In genomic region chr16:11633113-11633512, GRCh38 we compare ENCODE assay signal across 14 cellular contexts. TPM values are rescaled to one million over a fixed set of nuclear protein-coding genes. Genes with fewer than 3 reads are reported as not detected.
DNase-seq lines count a peak whose midpoint lies in the region; ATAC-seq and TF ChIP-seq lines count a peak whose summit lies in the region.
"Had no signal": no experiment of that assay in that cellular context is flagged by ENCODE, and none has a peak within 500 bp of the region (broad histone marks: within the 10 kb centered on the region; RNA-seq: fewer than 3 reads in every experiment).

No MANE protein-coding gene starts in this region.

- intact Hi-C loops in heart right ventricle (cut with DNase I) (loop anchor here in 1 of 10 donors (10.0 kb wide), 1 partner anchor 98 kb away; no protein-coding TSS in a partner anchor), cardiac septum (cut with DNase I) (no loop called here), vagina (cut with DNase I) (loop anchor here (5.0 kb wide), 1 partner anchor 51 kb away; no protein-coding TSS in a partner anchor)

- no peak overlapping the region for H3K23ac ChIP-seq in trophoblast cell (ENCODE audit: low read length)

- H4K8ac ChIP-seq in trophoblast cell (ENCODE audit: low read depth, low read length): peak overlapping the region; percentile 23

- H3K27me3 ChIP-seq in heart right ventricle (no peaks in the 10 kb centered on the region), fibroblast of lung (ENCODE audit: control insufficient read depth, insufficient read depth, low read length) (no peaks in the 10 kb centered on the region), trophoblast cell (ENCODE audit: insufficient read depth, low read length) (no peaks in the 10 kb centered on the region), vagina (no peaks in the 10 kb centered on the region)
- H3K27me3 ChIP-seq: MG63, pancreas had no signal

- peak overlapping the region; percentile 13 for H4K12ac ChIP-seq in trophoblast cell (ENCODE audit: low read depth, low read length)

- H3K4ac ChIP-seq in trophoblast cell (ENCODE audit: low read depth, low read length): no peak overlapping the region

- H3K79me1 ChIP-seq in trophoblast cell (ENCODE audit: low read length): peaks cover 19% of the 10 kb centered on the region

- no peak for TF ChIP-seq POLR2A in vagina (IDR thresholded peaks at IDR 0.05)

- H3K4me1 ChIP-seq in heart right ventricle (peaks cover 0 to 43% (median 9%) of the 10 kb centered on the region in 9 donors), fibroblast of lung (ENCODE audit: control insufficient read depth, extremely low read depth, insufficient read depth, low read length) (peaks cover 9% of the 10 kb centered on the region), trophoblast cell (ENCODE audit: control insufficient read depth in 1 of 2, insufficient read depth in 2 of 2, low read length in 2 of 2) (peaks cover 13 to 29% of the 10 kb centered on the region in 2 experiments), vagina (peaks cover 35% of the 10 kb centered on the region)

- H3K27ac ChIP-seq in heart right ventricle (peak overlapping the region in 6 of 10 donors; percentile 23 to 76 (median 51)), fibroblast of lung (ENCODE audit: insufficient read depth, low read length) (peak overlapping the region; percentile 75), trophoblast cell (ENCODE audit: low read depth, low read length) (peak overlapping the region; percentile 55), vagina (peak overlapping the region; percentile 93)

- DNase-seq in heart right ventricle (no peak), cardiac septum (ENCODE audit: low spot score) (no peak), fibroblast of lung (ENCODE audit: low read depth in 2 of 2) (no peak), trophoblast cell (peak; percentile 68 to 87), vagina (ENCODE audit: extremely low spot score in 2 of 2) (no peak), NCI-H1417 treated with DMSO at 0.1 percent for 48 hours (lab: John Stamatoyannopoulos, UW) (no peak), SHP77 (lab: John Stamatoyannopoulos, UW) (no peak)
- DNase-seq in central memory CD4-positive, alpha-beta T cell: no peak
- DNase-seq: activated CD4-positive, alpha-beta T cell treated with anti-CD3 and anti-CD28 coated beads for 48 hours; CD8-positive, alpha-beta T cell; MG63; NCI-H1930; NCI-H510A had no signal

- peak overlapping the region; percentile 32 for H3K9ac ChIP-seq in fibroblast of lung (ENCODE audit: insufficient read depth, low read length)
- H3K9ac ChIP-seq in trophoblast cell (ENCODE audit: low read length): no peak overlapping the region

- no peak overlapping the region for H2BK12ac ChIP-seq in trophoblast cell (ENCODE audit: low read length)

- 72 to 82% methylated on average over 3 of the region's 3 CpGs for WGBS in heart right ventricle, 2 donors
- WGBS in trophoblast cell (ENCODE audit: extremely low coverage, insufficient coverage, insufficient read length): no CpG with 5 or more reads among the region's 3 CpGs

- H3K14ac ChIP-seq in trophoblast cell (ENCODE audit: low read length): peak overlapping the region; percentile 40

- no peaks in the 10 kb centered on the region for H3K79me2 ChIP-seq in fibroblast of lung (ENCODE audit: control insufficient read depth, insufficient read depth, low read length)
- H3K79me2 ChIP-seq in trophoblast cell (ENCODE audit: control insufficient read depth, insufficient read depth, low read length, poor library complexity): no peaks in the 10 kb centered on the region

- ATAC-seq in heart right ventricle: peak in 1 of 8 donors; percentile 7
- ATAC-seq: CD8-positive, alpha-beta T cell had no signal

- H2AK5ac ChIP-seq in trophoblast cell (ENCODE audit: low read length): no peak overlapping the region

- peak overlapping the region; percentile 93 for H4K91ac ChIP-seq in trophoblast cell (ENCODE audit: low read depth, low read length)

- no peak overlapping the region for H3K4me3 ChIP-seq in heart right ventricle
- H3K4me3 ChIP-seq in fibroblast of lung (replicated peaks in 1 of 4; ENCODE audit: control extremely low read depth in 1 of 4, insufficient read depth in 1 of 4, low read depth in 3 of 4, low read length in 4 of 4): no peak overlapping the region
- H3K4me3 ChIP-seq in trophoblast cell (ENCODE audit: low read depth, low read length): no peak overlapping the region
- no peak overlapping the region for H3K4me3 ChIP-seq in vagina
- H3K4me3 ChIP-seq: MG63, pancreas had no signal

- no peaks in the 10 kb centered on the region for H3K9me3 ChIP-seq in heart right ventricle
- H3K9me3 ChIP-seq in fibroblast of lung (ENCODE audit: control insufficient read depth, insufficient read depth, low read depth, low read length): no peaks in the 10 kb centered on the region
- H3K9me3 ChIP-seq in trophoblast cell (ENCODE audit: insufficient read depth, low read depth, low read length): no peaks in the 10 kb centered on the region
- no peaks in the 10 kb centered on the region for H3K9me3 ChIP-seq in vagina
- H3K9me3 ChIP-seq: MG63, pancreas had no signal

- no peak for TF ChIP-seq CTCF in heart right ventricle (IDR thresholded peaks at IDR 0.05)
- TF ChIP-seq CTCF in fibroblast of lung (conservative IDR thresholded peaks at IDR 0.05 in 1 of 2, IDR thresholded peaks at IDR 0.05 in 1 of 2; ENCODE audit: low read depth in 1 of 2, low read length in 2 of 2): no peak
- TF ChIP-seq CTCF in vagina (IDR thresholded peaks at IDR 0.05): no peak

- no peaks in the 10 kb centered on the region for H3K36me3 ChIP-seq in heart right ventricle
- H3K36me3 ChIP-seq in fibroblast of lung (ENCODE audit: control insufficient read depth, insufficient read depth, low read length): no peaks in the 10 kb centered on the region
- H3K36me3 ChIP-seq in trophoblast cell (ENCODE audit: control insufficient read depth in 1 of 2, insufficient read depth in 2 of 2, low read length in 2 of 2): no peaks in the 10 kb centered on the region
- H3K36me3 ChIP-seq in vagina: no peaks in the 10 kb centered on the region
- H3K36me3 ChIP-seq: MG63, pancreas had no signal

- H2BK5ac ChIP-seq in trophoblast cell (ENCODE audit: low read depth, low read length, poor library complexity): peak overlapping the region; percentile 77

- H2AFZ ChIP-seq in fibroblast of lung (ENCODE audit: low read length) (peak overlapping the region; percentile 24), trophoblast cell (ENCODE audit: insufficient read depth, low read length, poor library complexity) (peak overlapping the region; percentile 1)

- peak overlapping the region; percentile 20 for H2BK120ac ChIP-seq in trophoblast cell (ENCODE audit: insufficient read depth, low read length, poor library complexity)

- no peaks in the 10 kb centered on the region for H4K20me1 ChIP-seq in fibroblast of lung (ENCODE audit: control insufficient read depth, extremely low read depth, insufficient read depth, low read length)

- H3K18ac ChIP-seq in trophoblast cell (ENCODE audit: low read length): peak overlapping the region; percentile 1

- H3K4me2 ChIP-seq in fibroblast of lung (ENCODE audit: extremely low read depth, insufficient read depth, low read length) (no peak overlapping the region), trophoblast cell (ENCODE audit: low read length) (no peak overlapping the region)

RNA-seq across cellular contexts. Expression of gene SNN, which starts 35.1 kb away (rescaled TPM):
- total RNA-seq in heart right ventricle (10 to 100 TPM; 25.5 to 61.4 (median 37.6) TPM), cardiac septum (31.2 TPM), fibroblast of lung (19.3 and 24.9 TPM in 2 replicates), vagina (23.1 TPM)
- polyA plus RNA-seq in heart right ventricle (10 to 100 TPM; 10.1 to 21.2 TPM), fibroblast of lung (17.5 and 19.8 TPM in 2 replicates)
- 14.9 and 19.2 TPM in 2 replicates for polyA plus RNA-seq in fibroblast of lung (2012)
- 10.9 and 16.5 TPM in 2 replicates for polyA minus RNA-seq in fibroblast of lung (ENCODE audit: low replicate concordance)
- 29.9 and 30.4 TPM in 2 replicates for polyA plus RNA-seq in trophoblast cell (2013)

RNA-seq across cellular contexts. Expression of gene LITAF, which starts 46.4 kb away (rescaled TPM):
- 10 to 100 TPM; 29.5 to 96.9 (median 41.6) TPM for total RNA-seq in heart right ventricle
- 10 to 100 TPM; 13.3 to 19.2 TPM for polyA plus RNA-seq in heart right ventricle
- total RNA-seq in cardiac septum: 40.5 TPM
- 70.9 and 79.6 TPM in 2 replicates for total RNA-seq in fibroblast of lung
- polyA plus RNA-seq in fibroblast of lung: 128 and 162 TPM in 2 replicates
- polyA plus RNA-seq in fibroblast of lung (2012): 108 and 157 TPM in 2 replicates
- polyA minus RNA-seq in fibroblast of lung (ENCODE audit: low replicate concordance): 291 and 341 TPM in 2 replicates
- 110 and 113 TPM in 2 replicates for polyA plus RNA-seq in trophoblast cell (2013)
- 111 TPM for total RNA-seq in vagina

Comparison
In these comparisons a context has a peak if more than half of its experiments do, and no peak if none do; other contexts are left out.
1. DNase-seq: peak in trophoblast cell (2 of 2); none in heart right ventricle (0 of 2), cardiac septum (single experiment), fibroblast of lung (0 of 2), vagina (0 of 2), NCI-H1417 treated with DMSO at 0.1 percent for 48 hours (single experiment), SHP77 (0 of 2) and central memory CD4-positive, alpha-beta T cell (single experiment).
2. Peak in every context shown above with its lines, with median percentiles within 50 percentile points of each other: H3K27ac ChIP-seq.